ENCODE assay signal across 15 cellular contexts in genomic region chr16:75243667-75244224, GRCh38. TPM values are rescaled to one million over a fixed set of nuclear protein-coding genes. Genes with fewer than 3 reads are reported as not detected.
DNase-seq lines count a peak whose midpoint lies in the region; ATAC-seq and TF ChIP-seq lines count a peak whose summit lies in the region.
"Had no signal": no experiment of that assay in that cellular context is flagged by ENCODE, and none has a peak within 500 bp of the region (broad histone marks: within the 10 kb centered on the region; RNA-seq: fewer than 3 reads in every experiment).

No MANE protein-coding gene starts in this region.

- CTCF ChIA-PET in RWPE1 (lab: Yijun Ruan, JAX), result no interaction called here

- no peaks in the 10 kb centered on the region for H4K20me1 ChIP-seq in fibroblast of lung (ENCODE audit: control insufficient read depth, extremely low read depth, insufficient read depth, low read length)

- peaks cover 95% of the 10 kb centered on the region for H3K79me2 ChIP-seq in fibroblast of lung (ENCODE audit: control insufficient read depth, insufficient read depth, low read length)

- intact Hi-C loops in prostate gland (cut with DNase I), result no loop called here

- H3K9me3 ChIP-seq in fibroblast of lung (ENCODE audit: control insufficient read depth, insufficient read depth, low read depth, low read length), result no peaks in the 10 kb centered on the region
- H3K9me3 ChIP-seq in prostate gland, result no peaks in the 10 kb centered on the region

- POLR2A ChIA-PET in RWPE1 (lab: Yijun Ruan, JAX; ENCODE audit: low non-redundant PET), result no interaction called here

- no peak for DNase-seq in AG10803 (ENCODE audit: low read depth)
- DNase-seq in RWPE1 (ENCODE audit: low spot score), result no peak
- no peak for DNase-seq in fibroblast of lung (ENCODE audit: low read depth in 2 of 2)
- no peak for DNase-seq in prostate gland (ENCODE audit: low spot score)
- DNase-seq: AML-193; central memory CD4-positive, alpha-beta T cell; GF-D8; naive B cell; NCI-H1417 treated with DMSO at 0.1 percent for 48 hours; stimulated activated CD4-positive, alpha-beta T cell treated with anti-CD3 and anti-CD28 coated beads, Interleukin-4, amount 100 ng/mL, for 1 hour had no signal

- no peak overlapping the region for H2AFZ ChIP-seq in fibroblast of lung (ENCODE audit: low read length)

- 66% methylated on average over 20 of the region's 20 CpGs for WGBS in prostate gland

- H3K4me3 ChIP-seq in AG10803 (ENCODE audit: low read length), result 0 out of 2 replicates have a peak overlapping the region, but pooled peaks have one; percentile 15
- no peak overlapping the region for H3K4me3 ChIP-seq in fibroblast of lung (replicated peaks in 1 of 4; ENCODE audit: control extremely low read depth in 1 of 4, insufficient read depth in 1 of 4, low read depth in 3 of 4, low read length in 4 of 4)
- no peak overlapping the region for H3K4me3 ChIP-seq in prostate gland

- no peak for TF ChIP-seq CTCF in AG10803 (conservative IDR thresholded peaks at IDR 0.05; ENCODE audit: low read length)
- TF ChIP-seq CTCF in RWPE1 (conservative IDR thresholded peaks at IDR 0.05; ENCODE audit: low read depth), result no peak
- TF ChIP-seq CTCF in fibroblast of lung (conservative IDR thresholded peaks at IDR 0.05 in 1 of 2, IDR thresholded peaks at IDR 0.05 in 1 of 2; ENCODE audit: low read depth in 1 of 2, low read length in 2 of 2), result no peak
- TF ChIP-seq CTCF in prostate gland (IDR thresholded peaks at IDR 0.05), result no peak

- H3K27me3 ChIP-seq in fibroblast of lung (ENCODE audit: control insufficient read depth, insufficient read depth, low read length), result no peaks in the 10 kb centered on the region
- H3K27me3 ChIP-seq in prostate gland (replicated peaks; ENCODE audit: insufficient read depth), result no peaks in the 10 kb centered on the region

- no peak for TF ChIP-seq POLR2A in prostate gland (IDR thresholded peaks at IDR 0.05)

- peak overlapping the region; percentile 98 for H3K27ac ChIP-seq in RWPE1
- peak overlapping the region; percentile 97 for H3K27ac ChIP-seq in fibroblast of lung (ENCODE audit: insufficient read depth, low read length)
- peak overlapping the region; percentile 85 to 89 for H3K27ac ChIP-seq in prostate gland

- H3K36me3 ChIP-seq in fibroblast of lung (ENCODE audit: control insufficient read depth, insufficient read depth, low read length), result peaks cover 36% of the 10 kb centered on the region
- peaks cover 0 to 8% of the 10 kb centered on the region in 2 donors for H3K36me3 ChIP-seq in prostate gland

- H3K4me1 ChIP-seq in fibroblast of lung (ENCODE audit: control insufficient read depth, extremely low read depth, insufficient read depth, low read length), result peaks cover 85% of the 10 kb centered on the region
- peaks cover 30% of the 10 kb centered on the region for H3K4me1 ChIP-seq in prostate gland (replicated peaks)

- no peak for ATAC-seq in GM21526 (IDR thresholded peaks at IDR 0.05; ENCODE audit: low FRiP score, unreplicated experiment)
- no peak for ATAC-seq in GM18868 (IDR thresholded peaks at IDR 0.05; ENCODE audit: unreplicated experiment)
- no peak for ATAC-seq in GM21381 (IDR thresholded peaks at IDR 0.05; ENCODE audit: unreplicated experiment)
- no peak for ATAC-seq in GM19395 (IDR thresholded peaks at IDR 0.05; ENCODE audit: unreplicated experiment)

- H3K4me2 ChIP-seq in fibroblast of lung (ENCODE audit: extremely low read depth, insufficient read depth, low read length), result peak overlapping the region; percentile 29

- H3K9ac ChIP-seq in fibroblast of lung (ENCODE audit: insufficient read depth, low read length), result peak overlapping the region; percentile 33

RNA-seq across cellular contexts. Expression of gene BCAR1, which starts 7.7 kb away (rescaled TPM):
- total RNA-seq in fibroblast of lung, result 26.5 and 36.8 TPM in 2 replicates
- 32.8 and 66.5 TPM in 2 replicates for polyA plus RNA-seq in fibroblast of lung
- 68.9 and 146 TPM in 2 replicates for polyA plus RNA-seq in fibroblast of lung (2012)
- polyA minus RNA-seq in fibroblast of lung (ENCODE audit: low replicate concordance), result 37.6 and 115 TPM in 2 replicates
- total RNA-seq in prostate gland, result 100 to 1,000 TPM in 1 of 2 donors, 10 to 100 TPM in 1; 51.1 to 181 TPM

RNA-seq across cellular contexts. Expression of gene CTRB1, which starts 25.0 kb away (rescaled TPM):
- total RNA-seq in fibroblast of lung (not detected in 2 replicates), prostate gland (1 to 10 TPM in 1 of 2 donors, not detected in 1; 7.0 TPM)
- not detected in 2 replicates for polyA plus RNA-seq in fibroblast of lung
- 0.40 TPM in 1 of 2 replicates, not detected in the other for polyA plus RNA-seq in fibroblast of lung (2012)
- polyA minus RNA-seq in fibroblast of lung (ENCODE audit: low replicate concordance), result not detected in 2 replicates
- total RNA-seq: subcutaneous adipose tissue had no signal

RNA-seq across cellular contexts. Expression of gene CTRB2, which starts 36.8 kb away (rescaled TPM):
- total RNA-seq in fibroblast of lung, result not detected in 2 replicates
- not detected in 2 replicates for polyA plus RNA-seq in fibroblast of lung
- 0.10 TPM in 1 of 2 replicates, not detected in the other for polyA plus RNA-seq in fibroblast of lung (2012)
- not detected in 2 replicates for polyA minus RNA-seq in fibroblast of lung (ENCODE audit: low replicate concordance)
- total RNA-seq in prostate gland, result not detected
- total RNA-seq: subcutaneous adipose tissue had no signal
